Comparison of ENCODE assay signal across 12 cellular contexts in genomic region chr14:39763402-39763890, GRCh38.
DNase-seq lines count a peak whose midpoint lies in the region; ATAC-seq, FAIRE-seq and TF ChIP-seq lines count a peak whose summit lies in the region.
"Had no signal": no experiment of that assay in that cellular context is flagged by ENCODE, and none has a peak within 500 bp of the region (broad histone marks: within the 10 kb centered on the region; RNA-seq: fewer than 3 reads in every experiment).

No MANE protein-coding gene starts in this region.

- no peak overlapping the region for H3K27ac Mint-ChIP-seq in T-helper 17 cell

- DNase-seq in T-helper 17 cell, result no peak
- no peak for DNase-seq in NCI-H526 (lab: John Stamatoyannopoulos, UW)
- no peak for DNase-seq in GM12892 (ENCODE audit: insufficient read length)
- DNase-seq in substantia nigra (lab: John Stamatoyannopoulos, UW), result no peak
- no peak for DNase-seq in activated CD4-positive, CD25-positive, alpha-beta regulatory T cell (lab: John Stamatoyannopoulos, UW)
- DNase-seq: activated naive CD4-positive, alpha-beta T cell; NCI-H1048 had no signal

- H3K4me3 Mint-ChIP-seq in T-helper 17 cell, result peak overlapping the region; percentile 57

- FAIRE-seq in GM12892 (lab: Jason Lieb, UNC), result no peak
- FAIRE-seq: colon, islet of Langerhans had no signal

- peaks cover 11% of the 10 kb centered on the region for H3K4me1 Mint-ChIP-seq in T-helper 17 cell

- no peak for TF ChIP-seq POLR2A in GM18505 (IDR thresholded peaks at IDR 0.05; ENCODE audit: borderline replicate concordance, extremely low read depth, insufficient read depth, insufficient read length)
- no peak for TF ChIP-seq POLR2A in GM12892 (IDR thresholded peaks at IDR 0.05; ENCODE audit: low read depth, low read length)

- H3K9me3 ChIP-seq in T-helper 17 cell (ENCODE audit: control insufficient read depth, low read length, poor library complexity, severe bottlenecking), result no peaks in the 10 kb centered on the region

- no peaks in the 10 kb centered on the region for H3K27me3 Mint-ChIP-seq in T-helper 17 cell

- H3K36me3 Mint-ChIP-seq in T-helper 17 cell (ENCODE audit: low read depth), result no peaks in the 10 kb centered on the region

- peak; percentile 46 for ATAC-seq in GM18505 (IDR thresholded peaks at IDR 0.05; ENCODE audit: unreplicated experiment)
- ATAC-seq in GM19452 (IDR thresholded peaks at IDR 0.05; ENCODE audit: unreplicated experiment), result peak; percentile 47
- ATAC-seq in HG03066 (IDR thresholded peaks at IDR 0.05; ENCODE audit: low read depth, unreplicated experiment), result peak; percentile 38
- no peak for ATAC-seq in T-helper 17 cell

- H3K27ac ChIP-seq in substantia nigra (ENCODE audit: low read depth, low read length, poor library complexity, severe bottlenecking), result no peak overlapping the region
